In the genomic region with DNA sequence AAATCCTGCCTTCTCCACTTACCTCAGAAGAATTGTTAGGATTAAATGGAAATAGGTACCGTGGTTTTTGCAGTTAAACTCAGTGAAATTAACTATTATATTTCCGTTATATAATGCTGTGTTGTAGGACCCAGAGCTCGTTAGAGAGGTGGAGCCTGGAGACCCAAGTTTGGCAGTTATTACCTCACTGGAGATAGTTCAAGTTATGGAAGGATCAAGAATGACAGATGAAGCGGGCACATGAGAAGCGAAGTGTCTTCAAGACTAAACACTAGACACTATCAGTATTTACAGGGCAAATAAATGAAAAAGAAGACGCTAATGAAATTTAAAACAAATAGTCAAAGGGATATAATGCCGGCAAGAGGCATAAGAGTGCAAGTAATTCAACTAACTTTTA, we compare ENCODE assay signal across 8 cellular contexts.
DNase-seq lines count a peak whose midpoint lies in the region; TF ChIP-seq lines count a peak whose summit lies in the region.

No MANE protein-coding gene starts in this region.

- H3K4me3 Mint-ChIP-seq in activated T-cell treated with anti-CD3 and anti-CD28 coated beads, Interleukin-2, amount 50 U/mL, for 24 hours, result peak overlapping the region; percentile 89
- H3K4me3 Mint-ChIP-seq in activated naive CD8-positive, alpha-beta T cell, result peak overlapping the region; percentile 95

- H3K4me1 ChIP-seq in tibial artery, result peaks cover 0 to 26% (median 12%) of the 10 kb centered on the region in 4 donors

- no peaks in the 10 kb centered on the region for H3K9me3 Mint-ChIP-seq in activated T-cell treated with anti-CD3 and anti-CD28 coated beads, Interleukin-2, amount 50 U/mL, for 24 hours
- H3K9me3 Mint-ChIP-seq in activated naive CD8-positive, alpha-beta T cell (ENCODE audit: low read depth), result no peaks in the 10 kb centered on the region

- H3K4me3 ChIP-seq in tibial artery, result peak overlapping the region; percentile 77 to 80

- H3K27me3 Mint-ChIP-seq in activated T-cell treated with anti-CD3 and anti-CD28 coated beads, Interleukin-2, amount 50 U/mL, for 24 hours, result no peaks in the 10 kb centered on the region
- H3K27me3 Mint-ChIP-seq in activated naive CD8-positive, alpha-beta T cell, result no peaks in the 10 kb centered on the region

- intact Hi-C loops in tibial artery (cut with DNase I; ENCODE audit: low total_unique reads), result no loop called here

- no peak for DNase-seq in activated T-cell treated with anti-CD3 and anti-CD28 coated beads, Interleukin-2, amount 50 U/mL, for 24 hours
- DNase-seq in activated T-cell treated with anti-CD3 and anti-CD28 coated beads, Interleukin-2, amount 50 U/mL, for 48 hours, result no peak
- DNase-seq in left kidney (ENCODE audit: low read depth, low spot score), result peak; percentile 20
- DNase-seq in tibial artery, result no peak
- no peak for DNase-seq in NCI-H2107 (lab: John Stamatoyannopoulos, UW)
- no peak for DNase-seq in NK-92 treated with Interleukin-12 subunit alpha and Interleukin-12 subunit beta, amount 100 ng/mL, for 24 hours (lab: John Stamatoyannopoulos, UW)
- no peak for DNase-seq in NCI-H2171 (lab: John Stamatoyannopoulos, UW)

- peaks cover 46% of the 10 kb centered on the region for H3K36me3 Mint-ChIP-seq in activated T-cell treated with anti-CD3 and anti-CD28 coated beads, Interleukin-2, amount 50 U/mL, for 24 hours (ENCODE audit: low read depth)
- H3K36me3 Mint-ChIP-seq in activated naive CD8-positive, alpha-beta T cell, result peaks cover 5% of the 10 kb centered on the region

- H3K27ac Mint-ChIP-seq in activated T-cell treated with anti-CD3 and anti-CD28 coated beads, Interleukin-2, amount 50 U/mL, for 24 hours, result peak overlapping the region; percentile 99
- H3K27ac Mint-ChIP-seq in activated naive CD8-positive, alpha-beta T cell, result peak overlapping the region; percentile 99

- H3K4me1 Mint-ChIP-seq in activated T-cell treated with anti-CD3 and anti-CD28 coated beads, Interleukin-2, amount 50 U/mL, for 24 hours (ENCODE audit: low read depth), result peaks cover 45% of the 10 kb centered on the region
- H3K4me1 Mint-ChIP-seq in activated naive CD8-positive, alpha-beta T cell (ENCODE audit: low read depth), result peaks cover 50% of the 10 kb centered on the region

- no peaks in the 10 kb centered on the region for H3K36me3 ChIP-seq in tibial artery

- H3K9me3 ChIP-seq in tibial artery, result no peaks in the 10 kb centered on the region

- H3K27ac ChIP-seq in tibial artery, result peak overlapping the region; percentile 87 to 90

- H3K27me3 ChIP-seq in tibial artery, result no peaks in the 10 kb centered on the region

- TF ChIP-seq CTCF in tibial artery (IDR thresholded peaks at IDR 0.05), result no peak
